ENCODE assay signal across 1 cellular context in genomic region chr20:36632487-36633284, GRCh38.
TF ChIP-seq lines count a peak whose summit lies in the region.

No MANE protein-coding gene starts in this region.

TF ChIP-seq in HepG2, 621 proteins besides CTCF, POLR2A, EP300 and RAD21 (continues in another document):
- TF ChIP-seq CEBPZ (IDR thresholded peaks at IDR 0.05; ENCODE audit: low read length) (no peak), ZNF121 (CRISPR knock-in tag; IDR thresholded peaks at IDR 0.05) (peak; percentile 12; the same call in 1 of the 2 replicates), NKX3-1 (CRISPR knock-in tag; IDR thresholded peaks at IDR 0.05) (no peak), NCOA1 (CRISPR knock-in tag; IDR thresholded peaks at IDR 0.05) (peak; percentile 92), ZNF281 (CRISPR knock-in tag; IDR thresholded peaks at IDR 0.05; ENCODE audit: borderline replicate concordance) (peak; percentile 40; the same call in 1 of the 2 replicates), POGK (CRISPR knock-in tag; conservative IDR thresholded peaks at IDR 0.05) (peak; percentile 63; the same call in 1 of the 2 replicates), ZNF788 (CRISPR knock-in tag; IDR thresholded peaks at IDR 0.05; ENCODE audit: borderline replicate concordance) (peak; percentile 78), SRY (CRISPR knock-in tag; IDR thresholded peaks at IDR 0.05) (peak; percentile 51; the same call in 1 of the 2 replicates), ZNF160 (CRISPR knock-in tag; IDR thresholded peaks at IDR 0.05) (0 out of 2 replicates have a peak, but pooled peaks have one; percentile 15), CHD2 (IDR thresholded peaks at IDR 0.05; ENCODE audit: low read depth, low read length) (no peak), MAX (IDR thresholded peaks at IDR 0.05) (peak; percentile 52), KLF16 (CRISPR knock-in tag; IDR thresholded peaks at IDR 0.05) (peak in 1 of 2 experiments; percentile 21; a peak in 2 of 4 replicates), XRCC5 (optimal IDR thresholded peaks at IDR 0.05; ENCODE audit: low read length) (peak; percentile 94), SP4 (CRISPR knock-in tag; IDR thresholded peaks at IDR 0.05) (peak; percentile 74; the same call in 1 of the 2 replicates), GFI1 (CRISPR knock-in tag; IDR thresholded peaks at IDR 0.05; ENCODE audit: borderline replicate concordance) (peak; percentile 89), ZNF580 (CRISPR knock-in tag; IDR thresholded peaks at IDR 0.05; ENCODE audit: borderline replicate concordance, low read depth) (0 out of 2 replicates have a peak, but pooled peaks have one; percentile 22), CBFB (CRISPR knock-in tag; IDR thresholded peaks at IDR 0.05) (no peak), ZNF619 (CRISPR knock-in tag; IDR thresholded peaks at IDR 0.05) (peak; percentile 49), PAWR (CRISPR knock-in tag; IDR thresholded peaks at IDR 0.05; ENCODE audit: borderline replicate concordance) (no peak), GATA4 (IDR thresholded peaks at IDR 0.05; ENCODE audit: borderline replicate concordance, low read depth) (0 out of 2 replicates have a peak, but pooled peaks have one; percentile 29), NFATC3 (CRISPR knock-in tag; IDR thresholded peaks at IDR 0.05) (no peak), YEATS2 (CRISPR knock-in tag; IDR thresholded peaks at IDR 0.05; ENCODE audit: borderline replicate concordance) (peak; percentile 88), SYNCRIP (IDR thresholded peaks at IDR 0.05; ENCODE audit: insufficient read depth, low read depth, low read length) (no peak), ZMYM3 (CRISPR knock-in tag; IDR thresholded peaks at IDR 0.05) (peak; percentile 99), MYPOP (CRISPR knock-in tag; IDR thresholded peaks at IDR 0.05) (peak; percentile 66; the same call in 1 of the 2 replicates), FOXO4 (CRISPR knock-in tag; conservative IDR thresholded peaks at IDR 0.05) (0 out of 2 replicates have a peak, but pooled peaks have one; percentile 63), HMG20B (CRISPR knock-in tag; conservative IDR thresholded peaks at IDR 0.05) (peak; percentile 63; the same call in 1 of the 2 replicates), PAXIP1 (CRISPR knock-in tag; conservative IDR thresholded peaks at IDR 0.05) (no peak; the same call in none of the 2 replicates), ZNF567 (CRISPR knock-in tag; IDR thresholded peaks at IDR 0.05; ENCODE audit: borderline replicate concordance) (peak; percentile 34; the same call in 1 of the 2 replicates), HNF4G (IDR thresholded peaks at IDR 0.05; ENCODE audit: borderline replicate concordance, low read depth, low read length) (0 out of 2 replicates have a peak, but pooled peaks have one; percentile 6), HNF4G (CRISPR knock-in tag; IDR thresholded peaks at IDR 0.05; ENCODE audit: borderline replicate concordance, low read depth) (peak; percentile 82), ZBTB3 (CRISPR knock-in tag; IDR thresholded peaks at IDR 0.05; ENCODE audit: borderline replicate concordance, low read depth) (0 out of 2 replicates have a peak, but pooled peaks have one; percentile 39), MNT (IDR thresholded peaks at IDR 0.05) (no peak), ZNF772 (CRISPR knock-in tag; IDR thresholded peaks at IDR 0.05) (0 out of 2 replicates have a peak, but pooled peaks have one; percentile 70), BCL6 (CRISPR knock-in tag; IDR thresholded peaks at IDR 0.05) (peak; percentile 74), RFX1 (IDR thresholded peaks at IDR 0.05) (no peak), PBX3 (CRISPR knock-in tag; IDR thresholded peaks at IDR 0.05; ENCODE audit: borderline replicate concordance) (no peak), FUBP1 (CRISPR knock-in tag; IDR thresholded peaks at IDR 0.05; ENCODE audit: borderline replicate concordance) (no peak), PCBP1 (IDR thresholded peaks at IDR 0.05; ENCODE audit: borderline replicate concordance, low read depth, low read length) (no peak)
